Comparison of ENCODE assay signal across 13 cellular contexts in the genomic region with DNA sequence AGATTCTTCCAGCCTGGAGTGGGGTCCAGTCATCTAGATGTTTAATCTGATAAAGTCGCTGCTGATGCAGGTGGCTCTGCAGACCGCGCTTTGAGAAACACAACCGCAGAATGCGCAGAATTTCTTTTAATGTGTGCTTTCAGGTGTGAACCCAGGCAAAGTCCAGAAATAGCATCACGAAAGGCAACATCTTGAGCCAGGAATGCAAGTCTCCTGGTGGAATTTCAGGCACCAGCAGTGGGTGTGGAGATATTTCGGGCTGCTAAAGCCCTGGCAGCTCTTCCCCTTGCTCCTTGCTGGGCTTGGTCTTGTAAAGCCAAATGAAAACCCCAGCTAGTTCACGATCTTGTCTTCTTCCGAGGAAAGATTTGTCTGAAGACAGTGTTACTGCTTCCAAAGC.
DNase-seq lines count a peak whose midpoint lies in the region; ATAC-seq, FAIRE-seq and TF ChIP-seq lines count a peak whose summit lies in the region.
"Had no signal": no experiment of that assay in that cellular context is flagged by ENCODE, and none has a peak within 500 bp of the region (broad histone marks: within the 10 kb centered on the region; RNA-seq: fewer than 3 reads in every experiment).

No MANE protein-coding gene starts in this region.

- TF ChIP-seq CTCF in fibroblast of the aortic adventitia (IDR thresholded peaks at IDR 0.05; ENCODE audit: insufficient read depth, low read length), result no peak

- no peak overlapping the region for H4K8ac ChIP-seq in neuronal stem cell (ENCODE audit: low read depth, low read length)

- no peak overlapping the region for H3K4ac ChIP-seq in neuronal stem cell (ENCODE audit: low read length)

- no peak overlapping the region for H4K91ac ChIP-seq in neuronal stem cell (ENCODE audit: low read depth, low read length, poor library complexity)

- no CpG with 5 or more reads among the region's 9 CpGs for WGBS in neuronal stem cell (ENCODE audit: extremely low coverage in 2 of 2, insufficient read length in 2 of 2, insufficient replicate concordance in 1 of 2), 2 donors

- peak overlapping the region; percentile 47 for H2AFZ ChIP-seq in neuronal stem cell (ENCODE audit: low read length)

- ATAC-seq in HG03135 (IDR thresholded peaks at IDR 0.05; ENCODE audit: unreplicated experiment), result no peak
- ATAC-seq: stimulated activated naive B cell treated with anti-CD40 and anti-IgM and Interleukin-4, amounts not matched to agents 10 μg/mL and 1 μg/mL and 100 μg/mL, for 72 hours had no signal

- no peak overlapping the region for H2AK5ac ChIP-seq in neuronal stem cell (ENCODE audit: low read depth, low read length)

- no peak overlapping the region for H2BK5ac ChIP-seq in neuronal stem cell (ENCODE audit: low read length)

- DNase-seq in NCI-H2227 treated with DMSO at 0.1 percent for 48 hours (lab: John Stamatoyannopoulos, UW) (peak; percentile 9), NCI-H2227 (lab: John Stamatoyannopoulos, UW; ENCODE audit: unreplicated experiment) (no peak), fibroblast of the aortic adventitia (ENCODE audit: low read depth) (peak; percentile 49), neuronal stem cell (ENCODE audit: low spot score) (no peak), urothelium cell line (ENCODE audit: low spot score) (peak; percentile 45), NCI-H526 treated with DMSO at 0.1 percent for 48 hours (lab: John Stamatoyannopoulos, UW) (no peak)
- no peak for DNase-seq in stimulated activated CD4-positive, alpha-beta T cell treated with anti-CD3 and anti-CD28 coated beads, Interleukin-15, amount 100 ng/mL, for 24 hours
- DNase-seq: activated CD4-positive, alpha-beta memory T cell treated with anti-CD3 and anti-CD28 coated beads for 36 hours; NCI-H446 treated with DMSO at 0.1 percent for 48 hours; stimulated activated naive B cell treated with anti-CD40 and anti-IgM and Interleukin-4, amounts not matched to agents 10 μg/mL and 1 μg/mL and 100 μg/mL, for 72 hours had no signal

- no peak overlapping the region for H3K9ac ChIP-seq in neuronal stem cell (ENCODE audit: low read depth, low read length, poor library complexity)

- no peak overlapping the region for H3K23ac ChIP-seq in neuronal stem cell (ENCODE audit: low read depth, low read length, poor library complexity)

- H3K4me3 ChIP-seq in fibroblast of the aortic adventitia (ENCODE audit: low read depth, low read length) (peak overlapping the region; percentile 61), neuronal stem cell (ENCODE audit: low read length in 2 of 2) (no peak overlapping the region)
- H3K4me3 ChIP-seq: SK-N-MC had no signal

- no peak overlapping the region for H3K14ac ChIP-seq in neuronal stem cell (ENCODE audit: low read length)

- no peak overlapping the region for H3K27ac ChIP-seq in neuronal stem cell (replicated peaks; ENCODE audit: low read length)
- H3K27ac ChIP-seq: 22Rv1, SK-N-MC had no signal

- H3K18ac ChIP-seq in neuronal stem cell (ENCODE audit: low read length), result no peak overlapping the region

- no peaks in the 10 kb centered on the region for H3K9me3 ChIP-seq in neuronal stem cell (replicated peaks in 1 of 2; ENCODE audit: control insufficient read depth in 2 of 2, insufficient read depth in 1 of 2, low read depth in 1 of 2, low read length in 2 of 2)

- no peak overlapping the region for H2BK15ac ChIP-seq in neuronal stem cell (ENCODE audit: low read length)

- no peaks in the 10 kb centered on the region for H3K36me3 ChIP-seq in neuronal stem cell (replicated peaks in 1 of 2; ENCODE audit: control insufficient read depth in 2 of 2, insufficient read depth in 2 of 2, low read length in 2 of 2)

- FAIRE-seq in urothelium cell line (lab: Jason Lieb, UNC), result no peak

- no peak overlapping the region for H3K4me2 ChIP-seq in neuronal stem cell (ENCODE audit: insufficient read depth, low read length, poor library complexity, severe bottlenecking)

- no peak overlapping the region for H2BK120ac ChIP-seq in neuronal stem cell (ENCODE audit: low read depth, low read length)

- H3K79me1 ChIP-seq in neuronal stem cell (ENCODE audit: low read depth, low read length), result no peaks in the 10 kb centered on the region

- H2BK12ac ChIP-seq in neuronal stem cell (ENCODE audit: low read length), result no peak overlapping the region

- H3K4me1 ChIP-seq in neuronal stem cell (ENCODE audit: control insufficient read depth in 2 of 2, insufficient read depth in 1 of 2, low read depth in 1 of 2, low read length in 2 of 2), result peaks cover 0 to 6% of the 10 kb centered on the region in 2 donors

- peaks cover 0 to 32% (median 0%) of the 10 kb centered on the region in 3 experiments for H3K27me3 ChIP-seq in neuronal stem cell (ENCODE audit: control insufficient read depth in 3 of 3, insufficient read depth in 3 of 3, low read depth in 1 of 3, low read length in 3 of 3)

Comparison
In these comparisons a context has a peak if more than half of its experiments do, and no peak if none do; other contexts are left out.
1. DNase-seq: peak in NCI-H2227 treated with DMSO at 0.1 percent for 48 hours (single experiment), fibroblast of the aortic adventitia (single experiment) and urothelium cell line (single experiment); none in NCI-H2227 (single experiment), neuronal stem cell (single experiment), NCI-H526 treated with DMSO at 0.1 percent for 48 hours (single experiment) and stimulated activated CD4-positive, alpha-beta T cell treated with anti-CD3 and anti-CD28 coated beads, Interleukin-15, amount 100 ng/mL, for 24 hours (single experiment).